Comparison of ENCODE assay signal across 10 cellular contexts in the genomic region with DNA sequence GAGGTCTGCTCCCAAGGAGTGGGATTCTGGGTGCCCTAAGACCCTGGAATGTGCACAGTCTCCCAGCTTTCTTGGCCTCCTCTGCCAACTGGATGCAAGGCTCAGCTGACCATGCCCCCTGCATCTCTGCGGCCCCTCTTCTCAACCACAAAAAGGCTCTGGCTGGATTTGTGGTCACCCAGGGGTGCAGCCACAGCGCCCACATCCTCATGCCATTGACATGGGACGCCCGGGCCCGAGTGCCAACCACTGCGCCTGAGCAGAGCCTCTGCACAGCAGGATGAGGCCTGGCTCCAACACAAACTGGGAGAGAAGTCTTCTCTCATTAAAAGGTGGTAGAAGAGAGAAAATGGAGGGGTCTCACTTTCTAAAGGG.
DNase-seq lines count a peak whose midpoint lies in the region; ATAC-seq and TF ChIP-seq lines count a peak whose summit lies in the region.
"Had no signal": no experiment of that assay in that cellular context is flagged by ENCODE, and none has a peak within 500 bp of the region (broad histone marks: within the 10 kb centered on the region; RNA-seq: fewer than 3 reads in every experiment).

No MANE protein-coding gene starts in this region.

- H3K27ac ChIP-seq in breast epithelium (peak overlapping the region; percentile 50 to 56), lower lobe of right lung (peak overlapping the region; percentile 38), upper lobe of right lung (no peak overlapping the region)

- no TSS peak for BruUV-seq in MCF 10A (replicated peaks; lab: Mats Ljungman, UMichigan)

- H3K4me3 Mint-ChIP-seq in MCF 10A (ENCODE audit: unreplicated experiment) = no peak overlapping the region
- H3K4me3 Mint-ChIP-seq in activated T-cell treated with anti-CD3 and anti-CD28 coated beads, Interleukin-2, amount 50 U/mL, for 72 hours = peak overlapping the region; percentile 21 to 56

- H3K4me3 ChIP-seq in breast epithelium = no peak overlapping the region
- H3K4me3 ChIP-seq in lower lobe of right lung = no peak overlapping the region
- H3K4me3 ChIP-seq in upper lobe of right lung = no peak overlapping the region

- ATAC-seq in activated T-cell treated with anti-CD3 and anti-CD28 coated beads, Interleukin-2, amount 50 U/mL, for 72 hours (replicated peaks in 1 of 2) = peak; percentile 24 to 45
- ATAC-seq in lower lobe of right lung = peak; percentile 17 to 44
- ATAC-seq in upper lobe of right lung = peak; percentile 15
- no peak for ATAC-seq in HG03175 (IDR thresholded peaks at IDR 0.05; ENCODE audit: unreplicated experiment)

- H3K36me3 Mint-ChIP-seq in MCF 10A (ENCODE audit: insufficient read depth, unreplicated experiment) = peaks cover 91% of the 10 kb centered on the region
- H3K36me3 Mint-ChIP-seq in activated T-cell treated with anti-CD3 and anti-CD28 coated beads, Interleukin-2, amount 50 U/mL, for 72 hours (ENCODE audit: insufficient read depth in 2 of 2) = peaks cover 7 to 21% of the 10 kb centered on the region in 2 donors

- H3K27me3 ChIP-seq in breast epithelium (no peaks in the 10 kb centered on the region), lower lobe of right lung (ENCODE audit: low read depth) (no peaks in the 10 kb centered on the region), upper lobe of right lung (no peaks in the 10 kb centered on the region)

- H3K4me1 ChIP-seq in breast epithelium (no peaks in the 10 kb centered on the region), lower lobe of right lung (peaks cover 60% of the 10 kb centered on the region), upper lobe of right lung (peaks cover 39% of the 10 kb centered on the region)

- TF ChIP-seq CTCF in breast epithelium (IDR thresholded peaks at IDR 0.05) = no peak
- no peak for TF ChIP-seq CTCF in MCF 10A (IDR thresholded peaks at IDR 0.05; ENCODE audit: unreplicated experiment)
- no peak for TF ChIP-seq CTCF in lower lobe of right lung (IDR thresholded peaks at IDR 0.05)
- no peak for TF ChIP-seq CTCF in upper lobe of right lung (IDR thresholded peaks at IDR 0.05)

- DNase-seq in breast epithelium (ENCODE audit: low spot score in 2 of 2) (no peak), MCF 10A (ENCODE audit: unreplicated experiment) (no peak), lower lobe of right lung (peak; percentile 54), upper lobe of right lung (no peak), mesenteric fat pad (ENCODE audit: low spot score) (no peak), NOMO-1 treated with dmso at 0.1 percent for 144 hours (lab: John Stamatoyannopoulos, UW; ENCODE audit: unreplicated experiment) (no peak)
- peak; percentile 8 to 39 for DNase-seq in activated T-cell treated with anti-CD3 and anti-CD28 coated beads, Interleukin-2, amount 50 U/mL, for 72 hours
- DNase-seq: NCI-H774 had no signal

- POLR2A ChIA-PET in MCF 10A (lab: Yijun Ruan, JAX) = no interaction called here

- H3K9me3 Mint-ChIP-seq in MCF 10A (ENCODE audit: unreplicated experiment) = no peaks in the 10 kb centered on the region
- H3K9me3 Mint-ChIP-seq in activated T-cell treated with anti-CD3 and anti-CD28 coated beads, Interleukin-2, amount 50 U/mL, for 72 hours = no peaks in the 10 kb centered on the region
- H3K9me3 Mint-ChIP-seq: activated T-helper 2 cell treated with anti-CD3 and anti-CD28 coated beads, Interferon-gamma antibody, Interleukin-2, Interleukin-4, amounts not matched to agents 10 μg/mL and 5 μg/mL and 100 μg/mL, durations not matched to agents 14 hours and 24 hours and 36 hours had no signal

- intact Hi-C loops in breast epithelium (cut with DNase I; ENCODE audit: low total_unique reads) = no loop called here
- intact Hi-C loops in MCF 10A (cut with micrococcal nuclease) = no loop called here
- intact Hi-C loops in lower lobe of right lung (cut with DNase I) = no loop called here
- intact Hi-C loops in upper lobe of right lung (cut with DNase I) = no loop called here

- peaks cover 26% of the 10 kb centered on the region for H3K4me1 Mint-ChIP-seq in MCF 10A (ENCODE audit: insufficient read depth, unreplicated experiment)
- peaks cover 94% of the 10 kb centered on the region for H3K4me1 Mint-ChIP-seq in activated T-cell treated with anti-CD3 and anti-CD28 coated beads, Interleukin-2, amount 50 U/mL, for 72 hours (ENCODE audit: low read depth)

- no peaks in the 10 kb centered on the region for H3K27me3 Mint-ChIP-seq in MCF 10A (ENCODE audit: insufficient read depth, unreplicated experiment)
- no peaks in the 10 kb centered on the region for H3K27me3 Mint-ChIP-seq in activated T-cell treated with anti-CD3 and anti-CD28 coated beads, Interleukin-2, amount 50 U/mL, for 72 hours (ENCODE audit: low read depth)

- H3K36me3 ChIP-seq in breast epithelium (no peaks in the 10 kb centered on the region), lower lobe of right lung (peaks cover 10% of the 10 kb centered on the region), upper lobe of right lung (peaks cover 7% of the 10 kb centered on the region)

- CTCF ChIA-PET in MCF 10A (lab: Yijun Ruan, JAX) = no interaction called here

- no peak for TF ChIP-seq POLR2A in breast epithelium (IDR thresholded peaks at IDR 0.05)

- H3K9me3 ChIP-seq in breast epithelium = no peaks in the 10 kb centered on the region
- H3K9me3 ChIP-seq in lower lobe of right lung = no peaks in the 10 kb centered on the region
- no peaks in the 10 kb centered on the region for H3K9me3 ChIP-seq in upper lobe of right lung

- H3K27ac Mint-ChIP-seq in MCF 10A (ENCODE audit: low read depth, unreplicated experiment) = no peak overlapping the region
- peak overlapping the region; percentile 4 for H3K27ac Mint-ChIP-seq in activated T-cell treated with anti-CD3 and anti-CD28 coated beads, Interleukin-2, amount 50 U/mL, for 72 hours
- H3K27ac Mint-ChIP-seq: activated T-helper 2 cell treated with anti-CD3 and anti-CD28 coated beads, Interferon-gamma antibody, Interleukin-2, Interleukin-4, amounts not matched to agents 10 μg/mL and 5 μg/mL and 100 μg/mL, durations not matched to agents 14 hours and 24 hours and 36 hours had no signal

Comparison
In these comparisons a context has a peak if more than half of its experiments do, and no peak if none do; other contexts are left out.
1. DNase-seq: peak in activated T-cell treated with anti-CD3 and anti-CD28 coated beads, Interleukin-2, amount 50 U/mL, for 72 hours (2 of 2) and lower lobe of right lung (single experiment); none in breast epithelium (0 of 2), MCF 10A (single experiment), upper lobe of right lung (single experiment), mesenteric fat pad (single experiment) and NOMO-1 treated with dmso at 0.1 percent for 144 hours (single experiment).